ENCODE assay signal across 26 cellular contexts in genomic region chr15:89829161-89829560, GRCh38. TPM values are rescaled to one million over a fixed set of nuclear protein-coding genes. Genes with fewer than 3 reads are reported as not detected.
DNase-seq lines count a peak whose midpoint lies in the region; ATAC-seq, FAIRE-seq and TF ChIP-seq lines count a peak whose summit lies in the region.
"Had no signal": no experiment of that assay in that cellular context is flagged by ENCODE, and none has a peak within 500 bp of the region (broad histone marks: within the 10 kb centered on the region; RNA-seq: fewer than 3 reads in every experiment).

No MANE protein-coding gene starts in this region.

- no peaks in the 10 kb centered on the region for H3K9me2 ChIP-seq in PC-3 (replicated peaks; ENCODE audit: low read length)

- H3K36me3 Mint-ChIP-seq in astrocyte (ENCODE audit: low read depth, unreplicated experiment): peaks cover 17% of the 10 kb centered on the region
- peaks cover 23% of the 10 kb centered on the region for H3K36me3 Mint-ChIP-seq in nephron (ENCODE audit: low read depth)

- H3K9me3 ChIP-seq in PC-3 (ENCODE audit: low read length) (no peaks in the 10 kb centered on the region), astrocyte (ENCODE audit: insufficient read depth, low read depth, low read length) (no peaks in the 10 kb centered on the region), suprapubic skin (no peaks in the 10 kb centered on the region)
- H3K9me3 ChIP-seq: colonic mucosa, gastroesophageal sphincter, upper lobe of right lung had no signal

- H3K4me1 ChIP-seq in PC-3 (ENCODE audit: insufficient read depth, low read length) (peaks cover 49% of the 10 kb centered on the region), astrocyte (ENCODE audit: insufficient read depth, low read length) (peaks cover 25% of the 10 kb centered on the region), suprapubic skin (peaks cover 33% of the 10 kb centered on the region)

- WGBS in suprapubic skin: 91% methylated on average over 7 of the region's 8 CpGs

- H3K4me3 ChIP-seq in PC-3 (ENCODE audit: low read length) (no peak overlapping the region), astrocyte (ENCODE audit: insufficient read depth, low read depth, low read length) (no peak overlapping the region), suprapubic skin (no peak overlapping the region)
- H3K4me3 ChIP-seq: colonic mucosa, hepatocyte, SK-N-MC, upper lobe of right lung had no signal

- H2AFZ ChIP-seq in PC-3 (ENCODE audit: low read length) (no peak overlapping the region), astrocyte (ENCODE audit: low read depth, low read length) (no peak overlapping the region)
- H2AFZ ChIP-seq: hepatocyte had no signal

- H3K9ac ChIP-seq in PC-3 (ENCODE audit: low read length): no peak overlapping the region
- H3K9ac ChIP-seq in astrocyte (ENCODE audit: low read length): no peak overlapping the region

- TF ChIP-seq CTCF in PC-3 (conservative IDR thresholded peaks at IDR 0.05; ENCODE audit: low read depth, low read length) (no peak), astrocyte (IDR thresholded peaks at IDR 0.05; ENCODE audit: insufficient read depth, low read depth, low read length) (no peak), nephron (IDR thresholded peaks at IDR 0.05; ENCODE audit: unreplicated experiment in 3 of 3) (no peak), suprapubic skin (IDR thresholded peaks at IDR 0.05) (no peak)

- no peaks in the 10 kb centered on the region for H3K27me3 ChIP-seq in PC-3 (ENCODE audit: low read length)
- H3K27me3 ChIP-seq in astrocyte (ENCODE audit: insufficient read depth, low read length): no peaks in the 10 kb centered on the region
- no peaks in the 10 kb centered on the region for H3K27me3 ChIP-seq in suprapubic skin
- H3K27me3 ChIP-seq: colonic mucosa, gastroesophageal sphincter, hepatocyte, upper lobe of right lung had no signal

- H3K27ac ChIP-seq in PC-3 (ENCODE audit: low read length): peak overlapping the region; percentile 67
- H3K27ac ChIP-seq in astrocyte (ENCODE audit: low read depth, low read length): no peak overlapping the region
- H3K27ac ChIP-seq in suprapubic skin: peak overlapping the region; percentile 42
- H3K27ac ChIP-seq: SK-N-MC, upper lobe of right lung had no signal

- BruUV-seq in PC-3 (replicated peaks; lab: Mats Ljungman, UMichigan): no TSS peak

- no peak for ATAC-seq in PC-3

- FAIRE-seq in astrocyte (lab: Jason Lieb, UNC): no peak
- FAIRE-seq: bronchial epithelial cell, TTC549 had no signal

- H3K79me2 ChIP-seq in PC-3 (ENCODE audit: low read length) (0 out of 2 replicates have a peak, but pooled peaks cover 5% of the 10 kb centered on the region), astrocyte (ENCODE audit: insufficient read depth, low read length) (no peaks in the 10 kb centered on the region)
- H3K79me2 ChIP-seq: hepatocyte had no signal

- H4K20me1 ChIP-seq in PC-3 (ENCODE audit: low read length) (no peaks in the 10 kb centered on the region), astrocyte (ENCODE audit: insufficient read depth, low read length) (no peaks in the 10 kb centered on the region)

- CTCF ChIA-PET in PC-3 (lab: Charles Lee): no interaction called here

- peaks cover 2% of the 10 kb centered on the region for H3K27me3 Mint-ChIP-seq in astrocyte (ENCODE audit: low read depth, unreplicated experiment)
- peaks cover 7% of the 10 kb centered on the region for H3K27me3 Mint-ChIP-seq in nephron (ENCODE audit: low read depth)
- H3K27me3 Mint-ChIP-seq: CD4-positive, alpha-beta T cell; IgD-negative memory B cell had no signal

- POLR2A ChIA-PET in PC-3 (lab: Charles Lee; ENCODE audit: unreplicated experiment): no interaction called here

- peaks cover 19% of the 10 kb centered on the region for H3K4me1 Mint-ChIP-seq in astrocyte (ENCODE audit: low read depth, unreplicated experiment)
- peaks cover 23% of the 10 kb centered on the region for H3K4me1 Mint-ChIP-seq in nephron

- DNase-seq in PC-3 (no peak), astrocyte (ENCODE audit: low read depth) (no peak), suprapubic skin (ENCODE audit: low spot score in 2 of 2) (no peak), GM19238 (ENCODE audit: insufficient read length, low spot score) (no peak), superior temporal gyrus (ENCODE audit: extremely low spot score) (no peak)
- DNase-seq in stimulated activated CD8-positive, alpha-beta memory T cell treated with anti-CD3 and anti-CD28 coated beads, Interleukin-4, amount 100 ng/mL, for 48 hours: no peak
- DNase-seq: activated CD4-positive, alpha-beta T cell treated with anti-CD3 and anti-CD28 coated beads, Interleukin-2, amount 50 U/mL, for 48 hours; activated naive CD4-positive, alpha-beta T cell treated with anti-CD3 and anti-CD28 coated beads for 36 hours; CD4-positive, alpha-beta T cell; effector memory CD4-positive, alpha-beta T cell; NCI-H1105 treated with DMSO at 0.1 percent for 48 hours; NCI-H2029 treated with DMSO at 0.1 percent for 48 hours; NCI-H69; stimulated activated CD4-positive, alpha-beta T cell treated with anti-CD3 and anti-CD28 coated beads, Interleukin-2, amount 100 ng/mL, for 24 hours had no signal

- intact Hi-C loops in PC-3 (cut with micrococcal nuclease): no loop called here

- no peak overlapping the region for H3K4me2 ChIP-seq in PC-3 (ENCODE audit: low read length)
- peak overlapping the region; percentile 65 for H3K4me2 ChIP-seq in astrocyte (ENCODE audit: low read length)
- H3K4me2 ChIP-seq: hepatocyte had no signal

- TF ChIP-seq POLR2A in suprapubic skin (IDR thresholded peaks at IDR 0.05): no peak

- no peaks in the 10 kb centered on the region for H3F3A ChIP-seq in PC-3 (ENCODE audit: low read length, unreplicated experiment)

- H3K4me3 Mint-ChIP-seq in astrocyte (ENCODE audit: unreplicated experiment) (no peak overlapping the region), nephron (no peak overlapping the region)
- H3K4me3 Mint-ChIP-seq: activated naive CD4-positive, alpha-beta T cell treated with anti-CD3 and anti-CD28 coated beads for 36 hours; activated T-helper 1 cell treated with anti-CD3 and anti-CD28 coated beads, Interleukin-12 subunit alpha, Interleukin-12 subunit beta, Interleukin-2, Interleukin-4 antibody, amounts not matched to agents 30 ng/mL and 10 ng/mL and 1 ng/mL, durations not matched to agents 14 hours and 24 hours and 36 hours; CD4-positive, alpha-beta T cell; IgD-negative memory B cell had no signal

- TF ChIP-seq EP300 in suprapubic skin (IDR thresholded peaks at IDR 0.05): no peak

- peak overlapping the region; percentile 34 for H3K27ac Mint-ChIP-seq in astrocyte (ENCODE audit: unreplicated experiment)
- H3K27ac Mint-ChIP-seq in nephron: peak overlapping the region; percentile 34 to 71 (median 55)
- H3K27ac Mint-ChIP-seq: activated naive CD4-positive, alpha-beta T cell treated with anti-CD3 and anti-CD28 coated beads for 36 hours; activated T-helper 1 cell treated with anti-CD3 and anti-CD28 coated beads, Interleukin-12 subunit alpha, Interleukin-12 subunit beta, Interleukin-2, Interleukin-4 antibody, amounts not matched to agents 30 ng/mL and 10 ng/mL and 1 ng/mL, durations not matched to agents 14 hours and 24 hours and 36 hours; CD4-positive, alpha-beta T cell; IgD-negative memory B cell had no signal

- H3K36me3 ChIP-seq in PC-3 (ENCODE audit: low read depth, low read length) (peaks cover 16% of the 10 kb centered on the region; the same call in 1 of the 2 replicates), astrocyte (ENCODE audit: insufficient read depth, low read length) (peaks cover 13% of the 10 kb centered on the region), suprapubic skin (peaks cover 14% of the 10 kb centered on the region)

- H3K9me3 Mint-ChIP-seq in astrocyte (ENCODE audit: unreplicated experiment) (no peaks in the 10 kb centered on the region), nephron (no peaks in the 10 kb centered on the region)
- H3K9me3 Mint-ChIP-seq: activated naive CD4-positive, alpha-beta T cell treated with anti-CD3 and anti-CD28 coated beads for 36 hours; activated T-helper 1 cell treated with anti-CD3 and anti-CD28 coated beads, Interleukin-12 subunit alpha, Interleukin-12 subunit beta, Interleukin-2, Interleukin-4 antibody, amounts not matched to agents 30 ng/mL and 10 ng/mL and 1 ng/mL, durations not matched to agents 14 hours and 24 hours and 36 hours; CD4-positive, alpha-beta T cell; IgD-negative memory B cell had no signal

RNA-seq across cellular contexts. Expression of gene ANPEP, which starts 14.5 kb away (rescaled TPM):
- 113 and 133 TPM in 2 replicates for total RNA-seq in PC-3 (2014; rRNA removed)
- 0.22 and 0.25 TPM in 2 replicates for total RNA-seq in astrocyte
- total RNA-seq in suprapubic skin: 10 to 100 TPM; 14.2 to 25.1 (median 19.0) TPM
- total RNA-seq: activated naive CD4-positive, alpha-beta T cell treated with anti-CD3 and anti-CD28 coated beads for 36 hours had no signal

RNA-seq across cellular contexts. Expression of gene MESP2, which starts 53.0 kb away (rescaled TPM):
- total RNA-seq in PC-3 (2014; rRNA removed) (1.1 and 1.3 TPM in 2 replicates), astrocyte (not detected in 2 replicates), suprapubic skin (1 to 10 TPM in 1 of 4 donors, not detected in 3; 1.1 TPM)
- total RNA-seq: activated naive CD4-positive, alpha-beta T cell treated with anti-CD3 and anti-CD28 coated beads for 36 hours; CD4-positive, alpha-beta T cell; gastroesophageal sphincter; lung microvascular endothelial cell; T-helper 1 cell treated with Interleukin-12 subunit alpha and Interleukin-12 subunit beta and Interleukin-4 antibody, amounts not matched to agents 30 ng/mL and 1 ng/mL, for 36 hours; upper lobe of right lung had no signal

Comparison
In these comparisons a context has a peak if more than half of its experiments do, and no peak if none do; other contexts are left out.
1. RNA of gene ANPEP, which starts 14.5 kb away (total RNA-seq): 113 to 133 TPM in PC-3 and 14.2 to 25.1 TPM in suprapubic skin; 0.22 to 0.25 TPM in astrocyte; every median in the first group is over 10 times any median in the second.